ENCODE assay signal across 22 cellular contexts in genomic region chr2:49224426-49225010, GRCh38.
A peak's percentile ranks its signal among the peaks of the same experiment; 100 is the strongest.
DNase-seq lines count a peak whose midpoint lies in the region; ATAC-seq and TF ChIP-seq lines count a peak whose summit lies in the region.
"Had no signal": no experiment of that assay in that cellular context is flagged by ENCODE, and none has a peak within 500 bp of the region (broad histone marks: within the 10 kb centered on the region; RNA-seq: fewer than 3 reads in every experiment).

No MANE protein-coding gene starts in this region.

- no peaks in the 10 kb centered on the region for H3K36me3 ChIP-seq in MG63
- H3K36me3 ChIP-seq: cardiac muscle cell, lower lobe of right lung had no signal

- TF ChIP-seq CTCF in CD4-positive, alpha-beta T cell (IDR thresholded peaks at IDR 0.05) = no peak

- no peaks in the 10 kb centered on the region for H3K27me3 ChIP-seq in MG63
- no peaks in the 10 kb centered on the region for H3K27me3 ChIP-seq in right cardiac atrium (ENCODE audit: control insufficient read depth, insufficient read depth)
- no peaks in the 10 kb centered on the region for H3K27me3 ChIP-seq in CD4-positive, alpha-beta T cell (ENCODE audit: control insufficient read depth, insufficient read depth, low read length)
- H3K27me3 ChIP-seq: cardiac muscle cell had no signal

- no peaks in the 10 kb centered on the region for H3K9me3 Mint-ChIP-seq in CD4-positive, alpha-beta T cell
- H3K9me3 Mint-ChIP-seq: activated T-helper 2 cell treated with anti-CD3 and anti-CD28 coated beads, Interferon-gamma antibody, Interleukin-2, Interleukin-4, amounts not matched to agents 10 μg/mL and 5 μg/mL and 100 μg/mL, durations not matched to agents 14 hours and 24 hours and 36 hours; T-helper 1 cell treated with Interleukin-12 subunit alpha and Interleukin-12 subunit beta and Interleukin-4 antibody, amounts not matched to agents 30 μg/mL and 1 μg/mL, for 36 hours had no signal

- H3K4me3 ChIP-seq in MG63 (no peak overlapping the region), right cardiac atrium (ENCODE audit: low read length) (no peak overlapping the region)
- H3K4me3 ChIP-seq: cardiac muscle cell, lower lobe of right lung had no signal

- no peaks in the 10 kb centered on the region for H3K36me3 Mint-ChIP-seq in CD4-positive, alpha-beta T cell (ENCODE audit: low read depth)
- H3K36me3 Mint-ChIP-seq: activated naive CD8-positive, alpha-beta T cell; natural killer cell had no signal

- H3K4me1 Mint-ChIP-seq in CD4-positive, alpha-beta T cell (ENCODE audit: low read depth) = no peaks in the 10 kb centered on the region
- H3K4me1 Mint-ChIP-seq: activated CD4-positive, alpha-beta memory T cell treated with anti-CD3 and anti-CD28 coated beads, Interleukin-2, amount 10 ng/mL, durations not matched to agents 7 days and 5 days; natural killer cell had no signal

- peaks cover 4% of the 10 kb centered on the region; the same call in 1 of the 2 replicates for H3K9me3 ChIP-seq in MG63
- no peaks in the 10 kb centered on the region for H3K9me3 ChIP-seq in right cardiac atrium (ENCODE audit: control insufficient read depth, low read length)
- no peaks in the 10 kb centered on the region for H3K9me3 ChIP-seq in CD4-positive, alpha-beta T cell (ENCODE audit: control insufficient read depth, low read length)
- H3K9me3 ChIP-seq: lower lobe of right lung had no signal

- CTCF ChIA-PET in CD4-positive, alpha-beta T cell (lab: Charles Lee) = no interaction called here

- peak overlapping the region; percentile 71 for H3K27ac ChIP-seq in right cardiac atrium (ENCODE audit: low read length)
- H3K27ac ChIP-seq in CD4-positive, alpha-beta T cell (ENCODE audit: low read depth, low read length) = no peak overlapping the region
- H3K27ac ChIP-seq: C4-2B, cardiac muscle cell, lower lobe of right lung had no signal

- DNase-seq in DMS79 (lab: John Stamatoyannopoulos, UW) (peak; percentile 59), MG63 (peak; percentile 87), NCI-H446 treated with DMSO at 0.1 percent for 48 hours (lab: John Stamatoyannopoulos, UW) (peak; percentile 95), right cardiac atrium (peak; percentile 23 to 67 (median 59))
- no peak for DNase-seq in CD4-positive, alpha-beta T cell
- DNase-seq: activated CD4-positive, alpha-beta memory T cell treated with anti-CD3 and anti-CD28 coated beads, Interleukin-2, amount 10 ng/mL, durations not matched to agents 7 days and 5 days; anterior cingulate cortex; cortex of kidney; head of caudate nucleus; IMR-90; lower lobe of right lung; natural killer cell; NCI-H774; retina had no signal

- H3K27me3 Mint-ChIP-seq in CD4-positive, alpha-beta T cell = no peaks in the 10 kb centered on the region
- H3K27me3 Mint-ChIP-seq: activated CD4-positive, alpha-beta memory T cell treated with anti-CD3 and anti-CD28 coated beads, Interleukin-2, amount 10 ng/mL, durations not matched to agents 7 days and 5 days; activated naive CD8-positive, alpha-beta T cell had no signal

- no peak overlapping the region for H3K4me3 Mint-ChIP-seq in CD4-positive, alpha-beta T cell
- H3K4me3 Mint-ChIP-seq: activated CD4-positive, alpha-beta memory T cell treated with anti-CD3 and anti-CD28 coated beads, Interleukin-2, amount 10 ng/mL, durations not matched to agents 7 days and 5 days; activated naive CD8-positive, alpha-beta T cell; natural killer cell; T-helper 1 cell treated with Interleukin-12 subunit alpha and Interleukin-12 subunit beta and Interleukin-4 antibody, amounts not matched to agents 30 μg/mL and 1 μg/mL, for 36 hours had no signal

- no peaks in the 10 kb centered on the region for H3K4me1 ChIP-seq in right cardiac atrium (ENCODE audit: control insufficient read depth, insufficient read depth, low read length)
- H3K4me1 ChIP-seq: lower lobe of right lung had no signal

- intact Hi-C loops in right cardiac atrium (cut with DNase I) = no loop called here
- intact Hi-C loops in CD4-positive, alpha-beta T cell (cut with DNase I, micrococcal nuclease) = no loop called here

- ATAC-seq in right cardiac atrium (no peak), GM19351 (IDR thresholded peaks at IDR 0.05; ENCODE audit: unreplicated experiment) (no peak), HG03571 (IDR thresholded peaks at IDR 0.05; ENCODE audit: unreplicated experiment) (no peak)
- ATAC-seq in CD4-positive, alpha-beta T cell (ENCODE audit: poor library complexity) = no peak
- ATAC-seq: activated CD4-positive, CD25-positive, alpha-beta regulatory T cell treated with anti-CD3 and anti-CD28 coated beads, Interleukin-2, amount 50 U/mL, for 24 hours; lower lobe of right lung; natural killer cell had no signal

- no peak overlapping the region for H3K27ac Mint-ChIP-seq in CD4-positive, alpha-beta T cell
- H3K27ac Mint-ChIP-seq: activated CD4-positive, alpha-beta memory T cell treated with anti-CD3 and anti-CD28 coated beads, Interleukin-2, amount 10 ng/mL, durations not matched to agents 7 days and 5 days; activated naive CD8-positive, alpha-beta T cell; activated T-helper 2 cell treated with anti-CD3 and anti-CD28 coated beads, Interferon-gamma antibody, Interleukin-2, Interleukin-4, amounts not matched to agents 10 μg/mL and 5 μg/mL and 100 μg/mL, durations not matched to agents 14 hours and 24 hours and 36 hours; natural killer cell; T-helper 1 cell treated with Interleukin-12 subunit alpha and Interleukin-12 subunit beta and Interleukin-4 antibody, amounts not matched to agents 30 μg/mL and 1 μg/mL, for 36 hours had no signal

- WGBS in right cardiac atrium = 37% methylated on average over 4 of the region's 4 CpGs

- POLR2A ChIA-PET in CD4-positive, alpha-beta T cell (lab: Charles Lee) = no interaction called here

Comparison
In these comparisons a context has a peak if more than half of its experiments do, and no peak if none do; other contexts are left out.
1. DNase-seq: peak in DMS79 (single experiment), MG63 (single experiment), NCI-H446 treated with DMSO at 0.1 percent for 48 hours (single experiment) and right cardiac atrium (3 of 3); none in CD4-positive, alpha-beta T cell (0 of 10).